8 cellular contexts compared by ENCODE assay signal in genomic region chrX:39261446-39262147, GRCh38.
A peak's percentile ranks its signal among the peaks of the same experiment; 100 is the strongest.
DNase-seq lines count a peak whose midpoint lies in the region; ATAC-seq and TF ChIP-seq lines count a peak whose summit lies in the region.

No MANE protein-coding gene starts in this region.

- H2AFZ ChIP-seq in smooth muscle cell (ENCODE audit: low read depth) = no peak overlapping the region

- peaks cover 2% of the 10 kb centered on the region; the same call in 1 of the 2 replicates for H3K27me3 Mint-ChIP-seq in WTC11 (ENCODE audit: low read depth)

- peak; percentile 43 for TF ChIP-seq CTCF in AG09309 (IDR thresholded peaks at IDR 0.05; ENCODE audit: control insufficient read depth, insufficient read depth, low read depth, low read length, missing control alignments)
- peak; percentile 48 for TF ChIP-seq CTCF in WTC11 (IDR thresholded peaks at IDR 0.05)
- TF ChIP-seq CTCF in gastroesophageal sphincter (IDR thresholded peaks at IDR 0.05) = peak in 3 of 4 experiments; percentile 30 to 48 (median 36)
- TF ChIP-seq CTCF in smooth muscle cell (IDR thresholded peaks at IDR 0.05; ENCODE audit: borderline replicate concordance, insufficient read depth, poor library complexity, severe bottlenecking) = peak; percentile 66

- H3K4me2 ChIP-seq in smooth muscle cell = peak overlapping the region; percentile 60

- no peaks in the 10 kb centered on the region for H4K20me1 ChIP-seq in smooth muscle cell (ENCODE audit: low read depth)

- H3K27ac Mint-ChIP-seq in WTC11 = no peak overlapping the region

- no peaks in the 10 kb centered on the region for H3K9me3 ChIP-seq in gastroesophageal sphincter
- H3K9me3 ChIP-seq in smooth muscle cell (replicated peaks; ENCODE audit: low read depth) = no peaks in the 10 kb centered on the region

- peak overlapping the region; percentile 20 for H3K9ac ChIP-seq in smooth muscle cell (ENCODE audit: low read depth)

- 60 to 83% methylated on average over 1 of the region's 1 CpG for WGBS in gastroesophageal sphincter (ENCODE audit: low coverage in 1 of 2), 2 donors
- WGBS in smooth muscle cell (ENCODE audit: low lambda C conversion rate) = 20% methylated on average over 1 of the region's 1 CpG

- POLR2A ChIA-PET in WTC11 (lab: Charles Lee) = no interaction called here

- H3K4me1 Mint-ChIP-seq in WTC11 = no peaks in the 10 kb centered on the region

- CTCF ChIA-PET in WTC11 (lab: Charles Lee) = interaction anchor here (0.6 to 1.5 kb wide), 5 partner anchors 12 to 216 kb away, joined by 3 to 5 read pairs (median 3); no protein-coding TSS in a partner anchor

- no peak overlapping the region for H3K4me3 Mint-ChIP-seq in WTC11

- H3K4me1 ChIP-seq in gastroesophageal sphincter (no peaks in the 10 kb centered on the region), smooth muscle cell (ENCODE audit: low read depth) (no peaks in the 10 kb centered on the region)

- no peaks in the 10 kb centered on the region for H3K36me3 ChIP-seq in gastroesophageal sphincter
- no peaks in the 10 kb centered on the region for H3K36me3 ChIP-seq in smooth muscle cell (ENCODE audit: low read depth)

- H3K27me3 ChIP-seq in gastroesophageal sphincter (no peaks in the 10 kb centered on the region), smooth muscle cell (ENCODE audit: low read depth) (no peaks in the 10 kb centered on the region)

- no peak for TF ChIP-seq POLR2A in gastroesophageal sphincter (IDR thresholded peaks at IDR 0.05)

- no peaks in the 10 kb centered on the region for H3K79me2 ChIP-seq in smooth muscle cell (ENCODE audit: low read depth)

- TF ChIP-seq EP300 in gastroesophageal sphincter (IDR thresholded peaks at IDR 0.05) = no peak

- H3K9me3 Mint-ChIP-seq in WTC11 = no peaks in the 10 kb centered on the region

- no peak for ATAC-seq in WTC11
- ATAC-seq in gastroesophageal sphincter = no peak
- no peak for ATAC-seq in GM19324 (IDR thresholded peaks at IDR 0.05; ENCODE audit: low FRiP score, unreplicated experiment)
- no peak for ATAC-seq in GM18519 (IDR thresholded peaks at IDR 0.05; ENCODE audit: low FRiP score, unreplicated experiment)

- no peak for DNase-seq in AG09309 (ENCODE audit: low read depth)
- DNase-seq in GM04504 (ENCODE audit: low read depth) = peak; percentile 38
- DNase-seq in NCI-H1417 treated with DMSO at 0.1 percent for 48 hours (lab: John Stamatoyannopoulos, UW) = peak; percentile 24
- no peak for DNase-seq in WTC11 (ENCODE audit: low spot score)
- DNase-seq in smooth muscle cell (lab: John Stamatoyannopoulos, UW; ENCODE audit: unreplicated experiment) = no peak

- H3K4me3 ChIP-seq in AG09309 (ENCODE audit: control insufficient read depth, low read depth, low read length) (no peak overlapping the region), gastroesophageal sphincter (no peak overlapping the region), smooth muscle cell (no peak overlapping the region)

- H3F3A ChIP-seq in smooth muscle cell (ENCODE audit: low read depth) = no peaks in the 10 kb centered on the region

- no peak overlapping the region for H3K27ac ChIP-seq in gastroesophageal sphincter
- peak overlapping the region; percentile 74 for H3K27ac ChIP-seq in smooth muscle cell (ENCODE audit: low read depth)

- H3K36me3 Mint-ChIP-seq in WTC11 = no peaks in the 10 kb centered on the region

TF ChIP-seq in WTC11, 78 proteins besides CTCF, POLR2A, EP300 and RAD21:
- TF ChIP-seq NFYB (CRISPR knock-in tag; conservative IDR thresholded peaks at IDR 0.05; ENCODE audit: low read depth) (no peak), MYBL2 (CRISPR knock-in tag; IDR thresholded peaks at IDR 0.05) (no peak), SP1 (CRISPR knock-in tag; conservative IDR thresholded peaks at IDR 0.05) (no peak), ETV6 (CRISPR knock-in tag; IDR thresholded peaks at IDR 0.05) (no peak), MXD4 (CRISPR knock-in tag; IDR thresholded peaks at IDR 0.05; ENCODE audit: borderline replicate concordance) (no peak), USF2 (CRISPR knock-in tag; IDR thresholded peaks at IDR 0.05) (no peak), STAT6 (CRISPR knock-in tag; conservative IDR thresholded peaks at IDR 0.05; ENCODE audit: low read depth) (no peak), ATF1 (CRISPR knock-in tag; IDR thresholded peaks at IDR 0.05) (no peak)
- TF ChIP-seq, protein P1, sequence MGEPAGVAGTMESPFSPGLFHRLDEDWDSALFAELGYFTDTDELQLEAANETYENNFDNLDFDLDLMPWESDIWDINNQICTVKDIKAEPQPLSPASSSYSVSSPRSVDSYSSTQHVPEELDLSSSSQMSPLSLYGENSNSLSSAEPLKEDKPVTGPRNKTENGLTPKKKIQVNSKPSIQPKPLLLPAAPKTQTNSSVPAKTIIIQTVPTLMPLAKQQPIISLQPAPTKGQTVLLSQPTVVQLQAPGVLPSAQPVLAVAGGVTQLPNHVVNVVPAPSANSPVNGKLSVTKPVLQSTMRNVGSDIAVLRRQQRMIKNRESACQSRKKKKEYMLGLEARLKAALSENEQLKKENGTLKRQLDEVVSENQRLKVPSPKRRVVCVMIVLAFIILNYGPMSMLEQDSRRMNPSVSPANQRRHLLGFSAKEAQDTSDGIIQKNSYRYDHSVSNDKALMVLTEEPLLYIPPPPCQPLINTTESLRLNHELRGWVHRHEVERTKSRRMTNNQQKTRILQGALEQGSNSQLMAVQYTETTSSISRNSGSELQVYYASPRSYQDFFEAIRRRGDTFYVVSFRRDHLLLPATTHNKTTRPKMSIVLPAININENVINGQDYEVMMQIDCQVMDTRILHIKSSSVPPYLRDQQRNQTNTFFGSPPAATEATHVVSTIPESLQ (CRISPR knock-in tag; IDR thresholded peaks at IDR 0.05) = no peak

Comparison
In these comparisons a context has a peak if more than half of its experiments do, and no peak if none do; other contexts are left out.
1. DNase-seq: peak in GM04504 (single experiment) and NCI-H1417 treated with DMSO at 0.1 percent for 48 hours (single experiment); none in AG09309 (single experiment), WTC11 (single experiment) and smooth muscle cell (single experiment).
2. Peak in every context shown above with its lines, with median percentiles within 50 percentile points of each other: CTCF ChIP-seq.